In the genomic region with DNA sequence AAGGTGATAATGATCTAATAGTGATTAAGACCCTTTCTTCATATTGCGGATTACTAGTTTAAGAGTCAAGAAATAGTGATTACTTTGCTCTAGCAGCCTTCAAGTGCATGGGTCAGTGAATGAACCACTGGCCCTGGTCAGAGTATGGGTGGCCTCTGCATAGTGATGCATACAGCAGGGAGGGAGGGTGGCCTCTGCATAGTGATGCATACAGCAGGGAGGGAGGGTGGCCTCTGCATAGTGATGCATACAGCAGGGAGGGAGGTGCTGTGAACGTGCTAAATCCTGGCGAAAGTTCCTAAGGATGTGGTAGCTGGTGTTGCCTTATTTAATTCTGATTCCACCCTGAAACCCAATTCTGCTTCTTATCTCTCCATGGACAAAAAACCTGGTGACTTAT, we compare ENCODE assay signal across 14 cellular contexts.
DNase-seq lines count a peak whose midpoint lies in the region; ATAC-seq and TF ChIP-seq lines count a peak whose summit lies in the region.
"Had no signal": no experiment of that assay in that cellular context is flagged by ENCODE, and none has a peak within 500 bp of the region (broad histone marks: within the 10 kb centered on the region; RNA-seq: fewer than 3 reads in every experiment).

No MANE protein-coding gene starts in this region.

- no peak for DNase-seq in activated naive CD4-positive, alpha-beta T cell treated with anti-CD3 and anti-CD28 coated beads, Interleukin-2, amount 50 U/mL, for 72 hours (ENCODE audit: low spot score in 2 of 2)
- DNase-seq in activated naive CD4-positive, alpha-beta T cell (lab: John Stamatoyannopoulos, UW): no peak
- DNase-seq in sigmoid colon (no peak), NCI-H1436 treated with DMSO at 0.1 percent for 48 hours (lab: John Stamatoyannopoulos, UW) (no peak), thyroid gland (no peak)
- DNase-seq: CD8-positive, alpha-beta memory T cell; DMS53; GF-D8; H9 had no signal

- ATAC-seq in activated naive CD4-positive, alpha-beta T cell treated with anti-CD3 and anti-CD28 coated beads, Interleukin-2, amount 50 U/mL, for 72 hours: peak; percentile 40 to 47
- ATAC-seq in GM19351 (IDR thresholded peaks at IDR 0.05; ENCODE audit: unreplicated experiment): no peak

- no peaks in the 10 kb centered on the region for H3K27me3 ChIP-seq in iPS-20b (ENCODE audit: insufficient read depth, low read length)
- no peaks in the 10 kb centered on the region for H3K27me3 ChIP-seq in sigmoid colon
- H3K27me3 ChIP-seq in thyroid gland: no peaks in the 10 kb centered on the region

- no peaks in the 10 kb centered on the region; the same call in 1 of the 2 replicates for H3K4me1 ChIP-seq in iPS-20b (ENCODE audit: insufficient read depth, low read length)
- H3K4me1 ChIP-seq in sigmoid colon: peaks cover 0 to 18% (median 9%) of the 10 kb centered on the region in 4 donors
- H3K4me1 ChIP-seq in thyroid gland: no peaks in the 10 kb centered on the region

- TF ChIP-seq CTCF in sigmoid colon (IDR thresholded peaks at IDR 0.05) (no peak), thyroid gland (IDR thresholded peaks at IDR 0.05) (no peak)

- no peak for TF ChIP-seq POLR2A in sigmoid colon (IDR thresholded peaks at IDR 0.05)
- TF ChIP-seq POLR2A in thyroid gland (IDR thresholded peaks at IDR 0.05): no peak

- no peak for TF ChIP-seq EP300 in sigmoid colon (IDR thresholded peaks at IDR 0.05)

- H3K9ac ChIP-seq in iPS-20b (ENCODE audit: low read depth, low read length): no peak overlapping the region
- H3K9ac ChIP-seq: GM23248 had no signal

- H3K9me3 ChIP-seq in iPS-20b (ENCODE audit: insufficient read depth, low read depth, low read length) (no peaks in the 10 kb centered on the region), sigmoid colon (no peaks in the 10 kb centered on the region), thyroid gland (no peaks in the 10 kb centered on the region)

- 65 to 70% methylated on average over 3 of the region's 3 CpGs for WGBS in sigmoid colon, 2 donors
- WGBS in thyroid gland, 2 donors: 57 to 60% methylated on average over 3 of the region's 3 CpGs

- H3K27ac Mint-ChIP-seq in activated naive CD4-positive, alpha-beta T cell treated with anti-CD3 and anti-CD28 coated beads, Interleukin-2, amount 50 U/mL, for 72 hours: no peak overlapping the region
- H3K27ac Mint-ChIP-seq: CD14-positive monocyte; CD8-positive, alpha-beta memory T cell; H9 had no signal

- no peaks in the 10 kb centered on the region for H3K9me3 Mint-ChIP-seq in activated naive CD4-positive, alpha-beta T cell treated with anti-CD3 and anti-CD28 coated beads, Interleukin-2, amount 50 U/mL, for 72 hours
- H3K9me3 Mint-ChIP-seq: CD8-positive, alpha-beta memory T cell; H9 had no signal

- no peak overlapping the region for H3K27ac ChIP-seq in iPS-20b (ENCODE audit: low read length)
- H3K27ac ChIP-seq in sigmoid colon: peak overlapping the region in 3 of 4 donors; percentile 34 to 57 (median 48)
- no peak overlapping the region for H3K27ac ChIP-seq in thyroid gland
- H3K27ac ChIP-seq: 22Rv1, GM23248 had no signal

- no peaks in the 10 kb centered on the region for H3K36me3 ChIP-seq in iPS-20b (ENCODE audit: insufficient read depth, low read depth, low read length)
- H3K36me3 ChIP-seq in sigmoid colon: no peaks in the 10 kb centered on the region
- H3K36me3 ChIP-seq in thyroid gland: no peaks in the 10 kb centered on the region

- H3K4me3 ChIP-seq in iPS-20b (ENCODE audit: low read length) (0 out of 2 replicates have a peak overlapping the region, but pooled peaks have one; percentile 9), sigmoid colon (no peak overlapping the region), thyroid gland (replicated peaks in 1 of 3) (no peak overlapping the region)
- H3K4me3 ChIP-seq: GM23248 had no signal

- intact Hi-C loops in sigmoid colon (cut with DNase I): no loop called here
- intact Hi-C loops in thyroid gland (cut with DNase I): no loop called here

- H3K36me3 Mint-ChIP-seq in activated naive CD4-positive, alpha-beta T cell treated with anti-CD3 and anti-CD28 coated beads, Interleukin-2, amount 50 U/mL, for 72 hours: no peaks in the 10 kb centered on the region
- H3K36me3 Mint-ChIP-seq: CD14-positive monocyte; CD8-positive, alpha-beta memory T cell had no signal

Comparison
In these comparisons a context has a peak if more than half of its experiments do, and no peak if none do; other contexts are left out.
1. H3K27ac ChIP-seq: peak in sigmoid colon (3 of 4); none in iPS-20b (single experiment) and thyroid gland (0 of 3).